18 cellular contexts compared by ENCODE assay signal in genomic region chr12:91493308-91493707, GRCh38.
"Had no signal": no experiment of that assay in that cellular context is flagged by ENCODE, and none has a peak within 500 bp of the region (broad histone marks: within the 10 kb centered on the region; RNA-seq: fewer than 3 reads in every experiment).

No MANE protein-coding gene starts in this region.

- ATAC-seq: activated CD8-positive, alpha-beta memory T cell treated with anti-CD3 and anti-CD28 coated beads, Interleukin-2, amount 10 ng/mL, durations not matched to agents 7 days and 5 days; esophagus mucosa; left cardiac atrium had no signal

- H3K9me3 Mint-ChIP-seq: activated naive CD4-positive, alpha-beta T cell treated with anti-CD3 and anti-CD28 coated beads, Interleukin-2, amount 50 U/mL, for 72 hours; immature natural killer cell; naive B cell; neural progenitor cell had no signal

- H3K36me3 Mint-ChIP-seq: activated CD8-positive, alpha-beta memory T cell treated with anti-CD3 and anti-CD28 coated beads, Interleukin-2, amount 10 ng/mL, durations not matched to agents 7 days and 5 days; activated naive CD4-positive, alpha-beta T cell treated with anti-CD3 and anti-CD28 coated beads, Interleukin-2, amount 50 U/mL, for 72 hours; immature natural killer cell; naive B cell; neural progenitor cell had no signal

- H3K4me3 Mint-ChIP-seq: activated CD8-positive, alpha-beta memory T cell treated with anti-CD3 and anti-CD28 coated beads, Interleukin-2, amount 10 ng/mL, durations not matched to agents 7 days and 5 days; immature natural killer cell; naive B cell; neural progenitor cell had no signal

- DNase-seq: activated CD4-positive, CD25-positive, alpha-beta regulatory T cell; activated CD8-positive, alpha-beta memory T cell treated with anti-CD3 and anti-CD28 coated beads, Interleukin-2, amount 10 ng/mL, durations not matched to agents 7 days and 5 days; activated effector memory CD4-positive, alpha-beta T cell treated with Interleukin-2 at 50 U/mL for 16 hours; activated T-cell treated with anti-CD3 and anti-CD28 coated beads, Interleukin-2, amount 50 U/mL, for 1 hour; amygdala; brain microvascular endothelial cell; dorsolateral prefrontal cortex; foreskin melanocyte; immature natural killer cell; left cardiac atrium; naive B cell; ovary; stimulated activated CD4-positive, alpha-beta T cell treated with anti-CD3 and anti-CD28 coated beads, Interleukin-12 subunit alpha, Interleukin-12 subunit beta, amount 100 ng/mL, for 4 hours; stimulated activated CD4-positive, alpha-beta T cell treated with anti-CD3 and anti-CD28 coated beads, Interleukin-2, amount 100 ng/mL, for 24 hours; SW 1271 had no signal

- H3K27me3 Mint-ChIP-seq: activated CD8-positive, alpha-beta memory T cell treated with anti-CD3 and anti-CD28 coated beads, Interleukin-2, amount 10 ng/mL, durations not matched to agents 7 days and 5 days had no signal

- H3K27ac Mint-ChIP-seq: activated CD8-positive, alpha-beta memory T cell treated with anti-CD3 and anti-CD28 coated beads, Interleukin-2, amount 10 ng/mL, durations not matched to agents 7 days and 5 days; activated naive CD4-positive, alpha-beta T cell treated with anti-CD3 and anti-CD28 coated beads, Interleukin-2, amount 50 U/mL, for 72 hours; immature natural killer cell; naive B cell; neural progenitor cell had no signal

- H3K4me1 Mint-ChIP-seq: activated CD8-positive, alpha-beta memory T cell treated with anti-CD3 and anti-CD28 coated beads, Interleukin-2, amount 10 ng/mL, durations not matched to agents 7 days and 5 days; immature natural killer cell; naive B cell; neural progenitor cell had no signal
